Comparison of ENCODE assay signal across 8 cellular contexts in genomic region chr12:57941165-57941894, GRCh38. TPM values are rescaled to one million over a fixed set of nuclear protein-coding genes. Genes with fewer than 3 reads are reported as not detected.
DNase-seq lines count a peak whose midpoint lies in the region; ATAC-seq and TF ChIP-seq lines count a peak whose summit lies in the region.

Gene ATP23, plus strand, starts transcription at chr12:57941567. Its CDS starts 135 bp downstream, at chr12:57941702.

- H3K27ac Mint-ChIP-seq in GM23338: peak within 1 kb of the TSS; percentile 28
- peak within 1 kb of the TSS; percentile 95 for H3K27ac Mint-ChIP-seq in activated T-helper 1 cell treated with anti-CD3 and anti-CD28 coated beads, Interleukin-12 subunit alpha, Interleukin-12 subunit beta, Interleukin-2, Interleukin-4 antibody, amounts not matched to agents 30 ng/mL and 10 ng/mL and 1 ng/mL, durations not matched to agents 14 hours and 24 hours and 36 hours
- H3K27ac Mint-ChIP-seq in naive thymus-derived CD4-positive, alpha-beta T cell: peak within 1 kb of the TSS; percentile 93 to 100 (median 99)
- peak within 1 kb of the TSS; percentile 71 for H3K27ac Mint-ChIP-seq in stimulated activated memory B cell treated with anti-CD40 and anti-IgM and Interleukin-4, amounts not matched to agents 10 μg/mL and 1 μg/mL and 100 μg/mL, for 72 hours

- H3K27me3 Mint-ChIP-seq in GM23338 (ENCODE audit: insufficient read depth, low read depth, poor library complexity): peaks cover 12% of the 10 kb centered on the region
- H3K27me3 Mint-ChIP-seq in activated T-helper 1 cell treated with anti-CD3 and anti-CD28 coated beads, Interleukin-12 subunit alpha, Interleukin-12 subunit beta, Interleukin-2, Interleukin-4 antibody, amounts not matched to agents 30 ng/mL and 10 ng/mL and 1 ng/mL, durations not matched to agents 14 hours and 24 hours and 36 hours (ENCODE audit: insufficient read depth): no peaks in the 10 kb centered on the region
- H3K27me3 Mint-ChIP-seq in naive thymus-derived CD4-positive, alpha-beta T cell: no peaks in the 10 kb centered on the region
- H3K27me3 Mint-ChIP-seq in stimulated activated memory B cell treated with anti-CD40 and anti-IgM and Interleukin-4, amounts not matched to agents 10 μg/mL and 1 μg/mL and 100 μg/mL, for 72 hours: no peaks in the 10 kb centered on the region

- H3K9me2 ChIP-seq in DOHH2 (replicated peaks; ENCODE audit: control insufficient read depth, low read length) (no peaks in the 10 kb centered on the region), GM23338 (ENCODE audit: insufficient read depth) (peaks cover 2% of the 10 kb centered on the region; the same call in 1 of the 2 replicates)

- H3K9me3 ChIP-seq in DOHH2 (ENCODE audit: control insufficient read depth, insufficient read depth, low read length): no peaks in the 10 kb centered on the region
- H3K9me3 ChIP-seq in naive thymus-derived CD4-positive, alpha-beta T cell (ENCODE audit: control insufficient read depth in 2 of 3, low read length in 3 of 3): no peaks in the 10 kb centered on the region

- no peaks in the 10 kb centered on the region for H3K9me3 Mint-ChIP-seq in GM23338
- no peaks in the 10 kb centered on the region for H3K9me3 Mint-ChIP-seq in activated T-helper 1 cell treated with anti-CD3 and anti-CD28 coated beads, Interleukin-12 subunit alpha, Interleukin-12 subunit beta, Interleukin-2, Interleukin-4 antibody, amounts not matched to agents 30 ng/mL and 10 ng/mL and 1 ng/mL, durations not matched to agents 14 hours and 24 hours and 36 hours
- H3K9me3 Mint-ChIP-seq in naive thymus-derived CD4-positive, alpha-beta T cell: peaks cover 0 to 4% (median 0%) of the 10 kb centered on the region in 11 donors
- no peaks in the 10 kb centered on the region for H3K9me3 Mint-ChIP-seq in stimulated activated memory B cell treated with anti-CD40 and anti-IgM and Interleukin-4, amounts not matched to agents 10 μg/mL and 1 μg/mL and 100 μg/mL, for 72 hours

- peak within 1 kb of the TSS; percentile 92 for H3K4me3 Mint-ChIP-seq in GM23338
- H3K4me3 Mint-ChIP-seq in activated T-helper 1 cell treated with anti-CD3 and anti-CD28 coated beads, Interleukin-12 subunit alpha, Interleukin-12 subunit beta, Interleukin-2, Interleukin-4 antibody, amounts not matched to agents 30 ng/mL and 10 ng/mL and 1 ng/mL, durations not matched to agents 14 hours and 24 hours and 36 hours: peak within 1 kb of the TSS; percentile 89
- peak within 1 kb of the TSS; percentile 87 to 100 (median 98) for H3K4me3 Mint-ChIP-seq in naive thymus-derived CD4-positive, alpha-beta T cell
- H3K4me3 Mint-ChIP-seq in stimulated activated memory B cell treated with anti-CD40 and anti-IgM and Interleukin-4, amounts not matched to agents 10 μg/mL and 1 μg/mL and 100 μg/mL, for 72 hours: peak within 1 kb of the TSS; percentile 86

- ATAC-seq in GM23338: peak; percentile 97
- ATAC-seq in naive thymus-derived CD4-positive, alpha-beta T cell: peak; percentile 96
- ATAC-seq in stimulated activated memory B cell treated with anti-CD40 and anti-IgM and Interleukin-4, amounts not matched to agents 10 μg/mL and 1 μg/mL and 100 μg/mL, for 72 hours: peak; percentile 97

- H3K27ac ChIP-seq in DOHH2 (ENCODE audit: low read depth, low read length) (peak within 1 kb of the TSS; percentile 87), GM23338 (ENCODE audit: low read depth) (peak within 1 kb of the TSS; percentile 95)
- peak within 1 kb of the TSS; percentile 90 for H3K27ac ChIP-seq in naive thymus-derived CD4-positive, alpha-beta T cell (ENCODE audit: low read depth, low read length)

- H3K4me3 ChIP-seq in DOHH2 (ENCODE audit: low read length): peak within 1 kb of the TSS; percentile 89
- H3K4me3 ChIP-seq in GM23338: peak within 1 kb of the TSS; percentile 77
- peak within 1 kb of the TSS; percentile 84 for H3K4me3 ChIP-seq in naive thymus-derived CD4-positive, alpha-beta T cell (ENCODE audit: low read length)

- DNase-seq in GM23338 (ENCODE audit: low spot score) (peak; percentile 96), Kasumi-1 (lab: John Stamatoyannopoulos, UW) (peak; percentile 97 to 98), RKO (ENCODE audit: low spot score) (peak; percentile 89), fibroblast of gingiva (ENCODE audit: low read depth) (peak; percentile 80)
- peak; percentile 86 for DNase-seq in activated T-helper 1 cell treated with anti-CD3 and anti-CD28 coated beads, Interleukin-12 subunit alpha, Interleukin-12 subunit beta, Interleukin-2, Interleukin-4 antibody, amounts not matched to agents 30 ng/mL and 10 ng/mL and 1 ng/mL, durations not matched to agents 14 hours and 24 hours and 36 hours (ENCODE audit: low spot score)
- DNase-seq in naive thymus-derived CD4-positive, alpha-beta T cell: peak; percentile 82 to 95 (median 90)

- H3K4me1 Mint-ChIP-seq in GM23338: peaks cover 12% of the 10 kb centered on the region
- peaks cover 46% of the 10 kb centered on the region for H3K4me1 Mint-ChIP-seq in activated T-helper 1 cell treated with anti-CD3 and anti-CD28 coated beads, Interleukin-12 subunit alpha, Interleukin-12 subunit beta, Interleukin-2, Interleukin-4 antibody, amounts not matched to agents 30 ng/mL and 10 ng/mL and 1 ng/mL, durations not matched to agents 14 hours and 24 hours and 36 hours (ENCODE audit: low read depth)
- H3K4me1 Mint-ChIP-seq in naive thymus-derived CD4-positive, alpha-beta T cell: peaks cover 24 to 54% (median 47%) of the 10 kb centered on the region in 7 donors
- H3K4me1 Mint-ChIP-seq in stimulated activated memory B cell treated with anti-CD40 and anti-IgM and Interleukin-4, amounts not matched to agents 10 μg/mL and 1 μg/mL and 100 μg/mL, for 72 hours: peaks cover 42% of the 10 kb centered on the region

- POLR2A ChIA-PET in naive thymus-derived CD4-positive, alpha-beta T cell (lab: Charles Lee): interaction anchor here (0.7 to 1.0 kb wide), 4 partner anchors 9 to 158 kb away, joined by 3 to 4 read pairs (median 4); partner anchors contain the start of gene TSFM

- no peak for TF ChIP-seq CTCF in DOHH2 (IDR thresholded peaks at IDR 0.05; ENCODE audit: low read depth, low read length, poor library complexity, severe bottlenecking)
- no peak for TF ChIP-seq CTCF in GM23338 (conservative IDR thresholded peaks at IDR 0.05; ENCODE audit: low read depth in 2 of 2)

- H3K27me3 ChIP-seq in DOHH2 (ENCODE audit: control insufficient read depth, low read length): no peaks in the 10 kb centered on the region
- H3K27me3 ChIP-seq in GM23338 (ENCODE audit: insufficient read depth): peaks cover 13% of the 10 kb centered on the region
- no peaks in the 10 kb centered on the region for H3K27me3 ChIP-seq in naive thymus-derived CD4-positive, alpha-beta T cell (ENCODE audit: control insufficient read depth in 2 of 2, insufficient read depth in 2 of 2, low read length in 2 of 2)

- no peaks in the 10 kb centered on the region; the same call in 2 of the 3 replicates for H3K36me3 Mint-ChIP-seq in GM23338 (ENCODE audit: low read depth)
- H3K36me3 Mint-ChIP-seq in activated T-helper 1 cell treated with anti-CD3 and anti-CD28 coated beads, Interleukin-12 subunit alpha, Interleukin-12 subunit beta, Interleukin-2, Interleukin-4 antibody, amounts not matched to agents 30 ng/mL and 10 ng/mL and 1 ng/mL, durations not matched to agents 14 hours and 24 hours and 36 hours (ENCODE audit: low read depth): no peaks in the 10 kb centered on the region
- H3K36me3 Mint-ChIP-seq in naive thymus-derived CD4-positive, alpha-beta T cell: peaks cover 0 to 9% (median 0%) of the 10 kb centered on the region in 5 donors
- no peaks in the 10 kb centered on the region for H3K36me3 Mint-ChIP-seq in stimulated activated memory B cell treated with anti-CD40 and anti-IgM and Interleukin-4, amounts not matched to agents 10 μg/mL and 1 μg/mL and 100 μg/mL, for 72 hours

- H3K79me2 ChIP-seq in DOHH2 (ENCODE audit: control insufficient read depth, low read length) (peaks cover 29% of the 10 kb centered on the region), GM23338 (replicated peaks; ENCODE audit: insufficient read depth) (no peaks in the 10 kb centered on the region)

- H3F3A ChIP-seq in DOHH2 (ENCODE audit: control insufficient read depth, insufficient read depth) (peaks cover 10% of the 10 kb centered on the region), GM23338 (replicated peaks; ENCODE audit: low read depth) (peaks cover 4% of the 10 kb centered on the region)

- H4K20me1 ChIP-seq in DOHH2 (ENCODE audit: control insufficient read depth, insufficient read depth, low read depth, low read length) (no peaks in the 10 kb centered on the region), GM23338 (replicated peaks; ENCODE audit: insufficient read depth) (no peaks in the 10 kb centered on the region)

- CTCF ChIA-PET in naive thymus-derived CD4-positive, alpha-beta T cell (lab: Charles Lee): no interaction called here

- H3K4me1 ChIP-seq in DOHH2 (ENCODE audit: control insufficient read depth, low read length) (peaks cover 40% of the 10 kb centered on the region), GM23338 (ENCODE audit: insufficient read depth) (peaks cover 8% of the 10 kb centered on the region)
- peaks cover 20 to 28% of the 10 kb centered on the region in 2 donors for H3K4me1 ChIP-seq in naive thymus-derived CD4-positive, alpha-beta T cell (ENCODE audit: control insufficient read depth in 2 of 2, insufficient read depth in 2 of 2, low read length in 2 of 2)

- intact Hi-C loops in activated T-helper 1 cell treated with anti-CD3 and anti-CD28 coated beads, Interleukin-12 subunit alpha, Interleukin-12 subunit beta, Interleukin-2, Interleukin-4 antibody, amounts not matched to agents 30 ng/mL and 10 ng/mL and 1 ng/mL, durations not matched to agents 14 hours and 24 hours and 36 hours (cut with micrococcal nuclease): loop anchor here (1.0 to 10.0 kb wide), 7 partner anchors 42 to 1653 kb away; partner anchors contain the start of genes EEF1AKMT3, MBD6, METTL1 and NAB2
- intact Hi-C loops in naive thymus-derived CD4-positive, alpha-beta T cell (cut with micrococcal nuclease): loop anchor here (1.0 to 5.0 kb wide), 6 partner anchors 94 to 249 kb away; partner anchors contain the start of genes CDK4 (in 2 of the 2), OS9 (in 2 of the 2), CTDSP2 (in 1 of the 2) and EEF1AKMT3 (in 1 of the 2)

- peak within 1 kb of the TSS; percentile 99 for H2AFZ ChIP-seq in GM23338

- peak within 1 kb of the TSS; percentile 89 for H3K4me2 ChIP-seq in DOHH2 (ENCODE audit: low read length)
- H3K4me2 ChIP-seq in GM23338: peak within 1 kb of the TSS; percentile 99

- H3K36me3 ChIP-seq in DOHH2 (ENCODE audit: control insufficient read depth, low read length) (no peaks in the 10 kb centered on the region), GM23338 (ENCODE audit: insufficient read depth) (no peaks in the 10 kb centered on the region)
- no peaks in the 10 kb centered on the region for H3K36me3 ChIP-seq in naive thymus-derived CD4-positive, alpha-beta T cell (ENCODE audit: control insufficient read depth in 2 of 3, insufficient read depth in 3 of 3, low read length in 3 of 3)

RNA-seq across cellular contexts. Expression of gene ATP23, which starts in this region (rescaled TPM):
- 14.7 and 22.4 TPM in 2 replicates for total RNA-seq in GM23338 (2014; rRNA removed; shearing (Covaris generic))
- polyA plus RNA-seq in GM23338 (2016; fragmentation: Nextera tagmentation; extraction: Ambion mirVana): 21.0 and 22.1 TPM in 2 replicates
- 7.3 and 8.7 TPM in 2 replicates for total RNA-seq in activated T-helper 1 cell treated with anti-CD3 and anti-CD28 coated beads, Interleukin-12 subunit alpha, Interleukin-12 subunit beta, Interleukin-2, Interleukin-4 antibody, amounts not matched to agents 30 ng/mL and 10 ng/mL and 1 ng/mL, durations not matched to agents 14 hours and 24 hours and 36 hours
- total RNA-seq in naive thymus-derived CD4-positive, alpha-beta T cell: 10 to 100 TPM in 1 of 5 experiments, 1 to 10 TPM in 4; 7.2 to 12.3 (median 8.2) TPM
- 10 to 100 TPM; 30.1 to 31.1 TPM for polyA plus RNA-seq in naive thymus-derived CD4-positive, alpha-beta T cell

Comparison
In these comparisons a context has a peak if more than half of its experiments do, and no peak if none do; other contexts are left out.
1. Peak in every context shown above with its lines: DNase-seq, ATAC-seq, H3K4me3 ChIP-seq and H3K27ac ChIP-seq.
2. H3K27ac Mint-ChIP-seq: peak in every context shown above with its lines; median percentile 99 in naive thymus-derived CD4-positive, alpha-beta T cell; 95 in activated T-helper 1 cell treated with anti-CD3 and anti-CD28 coated beads, Interleukin-12 subunit alpha, Interleukin-12 subunit beta, Interleukin-2, Interleukin-4 antibody, amounts not matched to agents 30 ng/mL and 10 ng/mL and 1 ng/mL, durations not matched to agents 14 hours and 24 hours and 36 hours; 71 in stimulated activated memory B cell treated with anti-CD40 and anti-IgM and Interleukin-4, amounts not matched to agents 10 μg/mL and 1 μg/mL and 100 μg/mL, for 72 hours; 28 in GM23338.